Comparison of ENCODE assay signal across 9 cellular contexts in genomic region chr4:57109847-57110634, GRCh38. TPM values are rescaled to one million over a fixed set of nuclear protein-coding genes. Genes with fewer than 3 reads are reported as not detected.
DNase-seq lines count a peak whose midpoint lies in the region; ATAC-seq and TF ChIP-seq lines count a peak whose summit lies in the region.
"Had no signal": no experiment of that assay in that cellular context is flagged by ENCODE, and none has a peak within 500 bp of the region (broad histone marks: within the 10 kb centered on the region; RNA-seq: fewer than 3 reads in every experiment).

TSS of gene IGFBP7 (minus strand) at chr4:57110385. CDS start at chr4:57110351, 34 bp downstream.

- H3K27ac ChIP-seq in SJSA1 = peak within 1 kb of the TSS; percentile 98
- peak within 1 kb of the TSS; percentile 93 to 97 for H3K27ac ChIP-seq in lung (ENCODE audit: low read depth in 1 of 2, low read length in 1 of 2)
- peak within 1 kb of the TSS; percentile 63 for H3K27ac ChIP-seq in temporal lobe (ENCODE audit: low read depth, low read length)
- H3K27ac ChIP-seq: C4-2B had no signal

- no peaks in the 10 kb centered on the region for H3K27me3 ChIP-seq in SJSA1 (replicated peaks)
- H3K27me3 ChIP-seq in endocrine pancreas (ENCODE audit: control insufficient read depth, insufficient read depth, low read length) = no peaks in the 10 kb centered on the region
- no peaks in the 10 kb centered on the region for H3K27me3 ChIP-seq in lung (ENCODE audit: control insufficient read depth, insufficient read depth)

- 0 out of 2 replicates have a peak, but pooled peaks cover 4% of the 10 kb centered on the region for H3K9me3 ChIP-seq in SJSA1 (replicated peaks)
- H3K9me3 ChIP-seq in endocrine pancreas (ENCODE audit: control insufficient read depth, low read length) = no peaks in the 10 kb centered on the region
- H3K9me3 ChIP-seq in lung (ENCODE audit: control insufficient read depth in 2 of 2, insufficient read depth in 1 of 2, low read length in 1 of 2) = peaks cover 0 to 2% of the 10 kb centered on the region in 2 donors

- H3K4me3 ChIP-seq in SJSA1 (peak within 1 kb of the TSS; percentile 97), endocrine pancreas (ENCODE audit: control insufficient read depth, insufficient read depth, low read length) (peak within 1 kb of the TSS; percentile 68), lung (peak within 1 kb of the TSS; percentile 81)

- no peak for TF ChIP-seq CTCF in lung (IDR thresholded peaks at IDR 0.05; ENCODE audit: control extremely low read depth, extremely low read depth)

- ATAC-seq in HG02763 (IDR thresholded peaks at IDR 0.05; ENCODE audit: unreplicated experiment) (peak; percentile 32), lung (ENCODE audit: insufficient read depth, low FRiP score) (peak; percentile 89)

- H3K36me3 ChIP-seq in SJSA1 = peaks cover 38% of the 10 kb centered on the region
- no peaks in the 10 kb centered on the region for H3K36me3 ChIP-seq in endocrine pancreas (ENCODE audit: control insufficient read depth, insufficient read depth, low read length)
- no peaks in the 10 kb centered on the region for H3K36me3 ChIP-seq in lung (ENCODE audit: control insufficient read depth in 2 of 2, insufficient read depth in 2 of 2, low read length in 2 of 2)

- H3K4me1 ChIP-seq in SJSA1 (replicated peaks) (peaks cover 71% of the 10 kb centered on the region), endocrine pancreas (ENCODE audit: control insufficient read depth, insufficient read depth, low read length) (no peaks in the 10 kb centered on the region), lung (ENCODE audit: control insufficient read depth in 2 of 2, insufficient read depth in 2 of 2, low read length in 2 of 2) (peaks cover 4 to 19% of the 10 kb centered on the region in 2 donors)

- WGBS in lung, 2 donors = 0 to 1% methylated on average over 66 to 101 of the region's 101 CpGs

- DNase-seq in NCI-H345 (lab: John Stamatoyannopoulos, UW) (peak; percentile 7), NCI-H345 treated with DMSO at 0.1 percent for 48 hours (lab: John Stamatoyannopoulos, UW; ENCODE audit: unreplicated experiment) (no peak), SJSA1 (ENCODE audit: low read depth in 1 of 2, low spot score in 2 of 2) (peak; percentile 70 to 77), lung (ENCODE audit: low spot score) (peak; percentile 46)
- no peak for DNase-seq in activated CD4-positive, CD25-positive, alpha-beta regulatory T cell (lab: John Stamatoyannopoulos, UW)

- peak within 1 kb of the TSS; percentile 74 for H3K9ac ChIP-seq in endocrine pancreas (ENCODE audit: control insufficient read depth, insufficient read depth, low read length)

RNA-seq across cellular contexts. Expression of gene IGFBP7, which starts in this region (rescaled TPM):
- 1,151 and 1,739 TPM in 2 replicates for total RNA-seq in SJSA1 (2014; rRNA removed; shearing (Covaris generic))
- total RNA-seq in lung (100 to 1,000 TPM; 212 to 398 TPM), temporal lobe (42.0 TPM)
- 100 to 1,000 TPM; 400 to 517 TPM for polyA plus RNA-seq in lung

Comparison
In these comparisons a context has a peak if more than half of its experiments do, and no peak if none do; other contexts are left out.
1. DNase-seq: peak in NCI-H345 (single experiment), SJSA1 (2 of 2) and lung (single experiment); none in NCI-H345 treated with DMSO at 0.1 percent for 48 hours (single experiment) and activated CD4-positive, CD25-positive, alpha-beta regulatory T cell (0 of 4).
2. Peak in every context shown above with its lines, with median percentiles within 50 percentile points of each other: H3K27ac ChIP-seq and H3K4me3 ChIP-seq.